Comparison of ENCODE assay signal across 23 cellular contexts in the genomic region with DNA sequence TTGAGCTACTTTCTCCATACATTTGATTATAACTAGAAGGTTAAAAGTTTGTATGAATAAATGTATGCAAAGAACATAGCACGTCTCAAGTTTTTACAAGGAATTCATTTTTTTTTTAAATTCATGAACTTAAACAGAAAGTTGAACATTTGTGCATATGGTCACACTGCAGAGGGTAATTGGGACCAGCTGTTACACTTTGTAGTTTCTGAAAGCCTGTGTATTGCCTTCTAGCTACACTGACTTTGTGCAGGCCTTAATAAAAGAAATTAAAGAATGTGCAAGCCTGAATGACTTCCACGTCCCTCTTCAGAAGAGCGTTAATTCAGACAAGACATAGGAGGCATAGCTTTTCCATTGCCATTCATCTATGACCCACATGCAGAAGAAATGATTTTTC.
DNase-seq lines count a peak whose midpoint lies in the region; ATAC-seq and TF ChIP-seq lines count a peak whose summit lies in the region.
"Had no signal": no experiment of that assay in that cellular context is flagged by ENCODE, and none has a peak within 500 bp of the region (broad histone marks: within the 10 kb centered on the region; RNA-seq: fewer than 3 reads in every experiment).

No MANE protein-coding gene starts in this region.

- in situ Hi-C loops in IMR-90 (cut with MboI; ENCODE audit: low sequenced_read_pairs), result no loop called here

- H3K9me3 ChIP-seq in IMR-90 (ENCODE audit: control insufficient read depth, insufficient read depth, low read length) (no peaks in the 10 kb centered on the region), smooth muscle cell (replicated peaks; ENCODE audit: low read depth) (no peaks in the 10 kb centered on the region), suprapubic skin (no peaks in the 10 kb centered on the region)
- H3K9me3 ChIP-seq: lower lobe of right lung, neutrophil, psoas muscle, stomach, transverse colon had no signal

- H3K4me1 ChIP-seq in IMR-90 (ENCODE audit: control insufficient read depth, insufficient read depth, low read length) (peaks cover 5% of the 10 kb centered on the region; the same call in 1 of the 2 replicates), smooth muscle cell (ENCODE audit: low read depth) (peaks cover 11% of the 10 kb centered on the region), suprapubic skin (no peaks in the 10 kb centered on the region)
- H3K4me1 ChIP-seq: lower lobe of right lung, psoas muscle, stomach, transverse colon had no signal

- POLR2A ChIA-PET in IMR-90 (lab: Charles Lee; ENCODE audit: unreplicated experiment), result interaction anchor here (1.0 kb wide), 1 partner anchor 153 kb away, joined by 3 read pairs; the partner anchor contains the start of gene PCDH18

- no peak overlapping the region; the same call in 1 of the 2 replicates for H3K4me2 ChIP-seq in IMR-90 (ENCODE audit: low read depth, low read length)
- no peak overlapping the region for H3K4me2 ChIP-seq in smooth muscle cell

- no peaks in the 10 kb centered on the region for H3K36me3 ChIP-seq in IMR-90 (ENCODE audit: control insufficient read depth, insufficient read depth, low read length)
- no peaks in the 10 kb centered on the region for H3K36me3 ChIP-seq in smooth muscle cell (ENCODE audit: low read depth)
- no peaks in the 10 kb centered on the region for H3K36me3 ChIP-seq in suprapubic skin
- H3K36me3 ChIP-seq: lower lobe of right lung, neutrophil, stomach, transverse colon had no signal

- 0 out of 2 replicates have a peak overlapping the region, but pooled peaks have one; percentile 25 for H4K5ac ChIP-seq in IMR-90 (ENCODE audit: low read depth, low read length)

- peak overlapping the region; percentile 54; the same call in 2 of the 3 replicates for H2BK15ac ChIP-seq in IMR-90 (ENCODE audit: low read depth, low read length)

- peak overlapping the region; percentile 36 for H2BK5ac ChIP-seq in IMR-90 (ENCODE audit: low read depth, low read length, poor library complexity, severe bottlenecking)

- no peak overlapping the region for H3K56ac ChIP-seq in IMR-90 (ENCODE audit: extremely low read depth, insufficient read depth, low read length)

- H4K91ac ChIP-seq in IMR-90 (ENCODE audit: insufficient read depth, low read depth, low read length), result peak overlapping the region; percentile 55; the same call in 1 of the 2 replicates

- peak; percentile 54 for DNase-seq in IMR-90
- peak; percentile 55 for DNase-seq in fibroblast of villous mesenchyme (ENCODE audit: low read depth)
- DNase-seq in smooth muscle cell (lab: John Stamatoyannopoulos, UW; ENCODE audit: unreplicated experiment), result no peak
- no peak for DNase-seq in MV-4-11 (lab: John Stamatoyannopoulos, UW)
- no peak for DNase-seq in caudate nucleus (lab: John Stamatoyannopoulos, UW)
- no peak for DNase-seq in suprapubic skin (ENCODE audit: low spot score in 2 of 2)
- DNase-seq: activated B cell treated with CpG ODN at 0.5 μM for 24 hours; activated CD8-positive, alpha-beta memory T cell treated with anti-CD3 and anti-CD28 coated beads, Interleukin-2, amount 50 U/mL, for 48 hours; activated naive CD8-positive, alpha-beta T cell treated with anti-CD3 and anti-CD28 coated beads for 36 hours; CD8-positive, alpha-beta memory T cell; KG1; lower lobe of right lung; MM.1S; NCI-H1436 treated with DMSO at 0.1 percent for 48 hours; NCI-H2227 treated with DMSO at 0.1 percent for 48 hours; NCI-H774; OCI-M1; psoas muscle; stomach; transverse colon had no signal

- H2AFZ ChIP-seq in IMR-90 (replicated peaks; ENCODE audit: low read length, poor library complexity) (no peak overlapping the region), smooth muscle cell (ENCODE audit: low read depth) (peak overlapping the region; percentile 9)

- peak overlapping the region in 1 of 2 experiments; percentile 46; a peak in 1 of 4 replicates for H4K8ac ChIP-seq in IMR-90 (ENCODE audit: low read depth in 2 of 2, low read length in 2 of 2)

- peak overlapping the region; percentile 89 for H2BK20ac ChIP-seq in IMR-90 (ENCODE audit: low read depth, low read length)

- peak; percentile 61 for ATAC-seq in IMR-90 (ENCODE audit: low read depth)
- peak; percentile 87 for ATAC-seq in SK-N-SH treated with all-trans-retinoic acid at 6 μM for 48 hours
- no peak for ATAC-seq in GM21390 (IDR thresholded peaks at IDR 0.05; ENCODE audit: unreplicated experiment)
- ATAC-seq: lower lobe of right lung, psoas muscle had no signal

- no peak for TF ChIP-seq RAD21 in IMR-90 (IDR thresholded peaks at IDR 0.05; ENCODE audit: low read length)

- H3K79me2 ChIP-seq in smooth muscle cell (ENCODE audit: low read depth), result no peaks in the 10 kb centered on the region

- H3K79me1 ChIP-seq in IMR-90 (ENCODE audit: low read depth in 1 of 2, low read length in 2 of 2), result no peaks in the 10 kb centered on the region

- H4K20me1 ChIP-seq in IMR-90 (ENCODE audit: insufficient read depth, low read length), result no peaks in the 10 kb centered on the region
- H4K20me1 ChIP-seq in smooth muscle cell (ENCODE audit: low read depth), result no peaks in the 10 kb centered on the region

- H3K9me1 ChIP-seq in IMR-90 (ENCODE audit: insufficient read depth, low read length), result no peaks in the 10 kb centered on the region

- no peak overlapping the region for H2AK5ac ChIP-seq in IMR-90 (ENCODE audit: low read depth, low read length)

- WGBS in IMR-90 (ENCODE audit: extremely low coverage in 2 of 2, insufficient read length in 1 of 2), 2 experiments, result no CpG with 5 or more reads among the region's 3 CpGs
- WGBS in smooth muscle cell (ENCODE audit: low lambda C conversion rate), result 36% methylated on average over 3 of the region's 3 CpGs
- WGBS in suprapubic skin, result 61% methylated on average over 3 of the region's 3 CpGs

- H3K4ac ChIP-seq in IMR-90 (ENCODE audit: low read depth, low read length), result peak overlapping the region; percentile 25; the same call in 1 of the 2 replicates

- no TSS peak for BruUV-seq in IMR-90 (replicated peaks; lab: Mats Ljungman, UMichigan)

- H2BK120ac ChIP-seq in IMR-90 (ENCODE audit: low read depth, low read length), result peak overlapping the region; percentile 91

- H3F3A ChIP-seq in smooth muscle cell (ENCODE audit: low read depth), result no peaks in the 10 kb centered on the region

- dilution Hi-C loops in IMR-90 (cut with HindIII; ENCODE audit: low sequenced_read_pairs, unreplicated experiment), result no loop called here

- H3K27ac ChIP-seq in IMR-90 (ENCODE audit: insufficient read depth, low read length), result peak overlapping the region; percentile 76; the same call in 1 of the 2 replicates
- H3K27ac ChIP-seq in smooth muscle cell (ENCODE audit: low read depth), result no peak overlapping the region
- H3K27ac ChIP-seq in caudate nucleus (ENCODE audit: low read depth, low read length), result no peak overlapping the region
- no peak overlapping the region for H3K27ac ChIP-seq in suprapubic skin
- H3K27ac ChIP-seq: lower lobe of right lung, neutrophil, psoas muscle, stomach, transverse colon had no signal

- TF ChIP-seq EP300 in suprapubic skin (IDR thresholded peaks at IDR 0.05), result no peak

- TF ChIP-seq CTCF in IMR-90 (conservative IDR thresholded peaks at IDR 0.05; ENCODE audit: low read depth, low read length) (no peak), fibroblast of villous mesenchyme (IDR thresholded peaks at IDR 0.05; ENCODE audit: insufficient read depth, low read depth, low read length) (no peak), smooth muscle cell (IDR thresholded peaks at IDR 0.05; ENCODE audit: borderline replicate concordance, insufficient read depth, poor library complexity, severe bottlenecking) (no peak), suprapubic skin (IDR thresholded peaks at IDR 0.05) (no peak)

- intact Hi-C loops in IMR-90 (cut with micrococcal nuclease), result no loop called here

- CTCF ChIA-PET in IMR-90 (lab: Yijun Ruan, JAX), result interaction anchor here (0.6 kb wide), 1 partner anchor 12 kb away, joined by 3 read pairs; no protein-coding TSS in a partner anchor

- H3K4me3 ChIP-seq in IMR-90 (ENCODE audit: insufficient read depth, low read depth, low read length), result no peak overlapping the region
- no peak overlapping the region for H3K4me3 ChIP-seq in fibroblast of villous mesenchyme (ENCODE audit: low read depth, low read length)
- H3K4me3 ChIP-seq in smooth muscle cell, result no peak overlapping the region
- no peak overlapping the region for H3K4me3 ChIP-seq in suprapubic skin
- H3K4me3 ChIP-seq: lower lobe of right lung, psoas muscle, stomach, transverse colon had no signal

- no peak overlapping the region for H2AK9ac ChIP-seq in IMR-90 (replicated peaks; ENCODE audit: low read depth, low read length, poor library complexity)

- TF ChIP-seq POLR2A in IMR-90 (IDR thresholded peaks at IDR 0.05; ENCODE audit: low read depth, low read length) (no peak), suprapubic skin (IDR thresholded peaks at IDR 0.05) (no peak)

- peak overlapping the region; percentile 91; the same call in 1 of the 2 replicates for H3K14ac ChIP-seq in IMR-90 (replicated peaks; ENCODE audit: low read depth, low read length)

- H3K18ac ChIP-seq in IMR-90 (ENCODE audit: low read depth, low read length), result peak overlapping the region; percentile 89

- H3K23ac ChIP-seq in IMR-90 (ENCODE audit: low read depth, low read length), result peak overlapping the region; percentile 78; the same call in 1 of the 2 replicates

- H3K9ac ChIP-seq in IMR-90 (ENCODE audit: low read depth, low read length) (no peak overlapping the region), smooth muscle cell (ENCODE audit: low read depth) (no peak overlapping the region)

- H3K27me3 ChIP-seq in IMR-90 (ENCODE audit: control insufficient read depth, insufficient read depth, low read length) (no peaks in the 10 kb centered on the region), smooth muscle cell (ENCODE audit: low read depth) (no peaks in the 10 kb centered on the region), suprapubic skin (no peaks in the 10 kb centered on the region)
- H3K27me3 ChIP-seq: neutrophil, stomach, transverse colon had no signal

TF ChIP-seq in IMR-90, 13 proteins besides CTCF, POLR2A, EP300 and RAD21 (continues in another document):
- no peak for TF ChIP-seq USF2 (IDR thresholded peaks at IDR 0.05; ENCODE audit: low read depth, low read length)

TF ChIP-seq in SK-N-SH treated with all-trans-retinoic acid at 6 μM for 48 hours, 23 proteins besides CTCF, POLR2A, EP300 and RAD21 (continues in another document):
- TF ChIP-seq ZC3H10 (CRISPR knock-in tag; IDR thresholded peaks at IDR 0.05) (no peak), RARB (CRISPR knock-in tag; IDR thresholded peaks at IDR 0.05) (no peak), TCF4 (CRISPR knock-in tag; IDR thresholded peaks at IDR 0.05; ENCODE audit: borderline replicate concordance) (peak; percentile 71)

Comparison
In these comparisons a context has a peak if more than half of its experiments do, and no peak if none do; other contexts are left out.
1. DNase-seq: peak in IMR-90 (single experiment) and fibroblast of villous mesenchyme (single experiment); none in smooth muscle cell (single experiment), MV-4-11 (single experiment), caudate nucleus (0 of 61) and suprapubic skin (0 of 2).